1 cellular context compared by ENCODE assay signal in the genomic region with DNA sequence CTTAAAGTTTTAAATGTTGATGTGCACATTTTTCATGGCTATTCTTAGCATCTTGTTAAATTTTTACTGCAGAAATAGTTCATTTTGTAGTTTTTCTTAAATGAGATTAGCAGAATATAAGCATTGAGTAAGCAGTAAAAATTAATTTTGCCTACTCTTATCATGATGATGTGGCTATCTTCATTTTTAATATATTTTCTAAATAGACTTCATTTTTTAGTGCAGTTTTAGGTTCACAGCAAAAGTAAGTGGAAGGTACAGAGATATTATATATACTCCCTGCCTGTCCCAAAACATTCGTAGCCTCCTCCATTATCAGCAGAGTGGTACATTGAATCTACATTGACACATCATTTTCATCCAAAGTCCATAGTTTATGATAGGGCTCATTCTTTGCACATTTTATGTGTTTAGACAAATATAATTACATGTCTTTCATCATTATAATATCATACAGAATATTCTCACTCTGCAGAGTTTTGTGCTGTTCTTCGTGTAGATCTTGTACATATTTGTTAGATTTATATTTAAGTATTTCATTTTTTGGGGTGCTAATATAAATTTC.
A peak's percentile ranks its signal among the peaks of the same experiment; 100 is the strongest.
TF ChIP-seq lines count a peak whose summit lies in the region.

No MANE protein-coding gene starts in this region.

TF ChIP-seq in K562, 482 proteins besides CTCF, POLR2A, EP300 and RAD21 (continued from another document):
- TF ChIP-seq, protein P1, sequence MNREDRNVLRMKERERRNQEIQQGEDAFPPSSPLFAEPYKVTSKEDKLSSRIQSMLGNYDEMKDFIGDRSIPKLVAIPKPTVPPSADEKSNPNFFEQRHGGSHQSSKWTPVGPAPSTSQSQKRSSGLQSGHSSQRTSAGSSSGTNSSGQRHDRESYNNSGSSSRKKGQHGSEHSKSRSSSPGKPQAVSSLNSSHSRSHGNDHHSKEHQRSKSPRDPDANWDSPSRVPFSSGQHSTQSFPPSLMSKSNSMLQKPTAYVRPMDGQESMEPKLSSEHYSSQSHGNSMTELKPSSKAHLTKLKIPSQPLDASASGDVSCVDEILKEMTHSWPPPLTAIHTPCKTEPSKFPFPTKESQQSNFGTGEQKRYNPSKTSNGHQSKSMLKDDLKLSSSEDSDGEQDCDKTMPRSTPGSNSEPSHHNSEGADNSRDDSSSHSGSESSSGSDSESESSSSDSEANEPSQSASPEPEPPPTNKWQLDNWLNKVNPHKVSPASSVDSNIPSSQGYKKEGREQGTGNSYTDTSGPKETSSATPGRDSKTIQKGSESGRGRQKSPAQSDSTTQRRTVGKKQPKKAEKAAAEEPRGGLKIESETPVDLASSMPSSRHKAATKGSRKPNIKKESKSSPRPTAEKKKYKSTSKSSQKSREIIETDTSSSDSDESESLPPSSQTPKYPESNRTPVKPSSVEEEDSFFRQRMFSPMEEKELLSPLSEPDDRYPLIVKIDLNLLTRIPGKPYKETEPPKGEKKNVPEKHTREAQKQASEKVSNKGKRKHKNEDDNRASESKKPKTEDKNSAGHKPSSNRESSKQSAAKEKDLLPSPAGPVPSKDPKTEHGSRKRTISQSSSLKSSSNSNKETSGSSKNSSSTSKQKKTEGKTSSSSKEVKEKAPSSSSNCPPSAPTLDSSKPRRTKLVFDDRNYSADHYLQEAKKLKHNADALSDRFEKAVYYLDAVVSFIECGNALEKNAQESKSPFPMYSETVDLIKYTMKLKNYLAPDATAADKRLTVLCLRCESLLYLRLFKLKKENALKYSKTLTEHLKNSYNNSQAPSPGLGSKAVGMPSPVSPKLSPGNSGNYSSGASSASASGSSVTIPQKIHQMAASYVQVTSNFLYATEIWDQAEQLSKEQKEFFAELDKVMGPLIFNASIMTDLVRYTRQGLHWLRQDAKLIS (CRISPR knock-in tag; IDR thresholded peaks at IDR 0.05): no peak
- TF ChIP-seq ARNT (IDR thresholded peaks at IDR 0.05): 0 out of 4 replicates have a peak, but pooled peaks of 1 of the 2 experiments have one; percentile 19
- no peak for TF ChIP-seq ZNF354B (CRISPR knock-in tag; IDR thresholded peaks at IDR 0.05)
- no peak for TF ChIP-seq HMBOX1 (IDR thresholded peaks at IDR 0.05)
- peak; percentile 47; the same call in 1 of the 2 replicates for TF ChIP-seq POLR2G (IDR thresholded peaks at IDR 0.05; ENCODE audit: low read depth, low read length)
- no peak for TF ChIP-seq ETV1 (tag; conservative IDR thresholded peaks at IDR 0.05; ENCODE audit: low read depth)
- TF ChIP-seq POLR2AphosphoS5 (IDR thresholded peaks at IDR 0.05; ENCODE audit: control insufficient read depth, insufficient read depth, low read depth, low read length): 0 out of 2 replicates have a peak, but pooled peaks have one; percentile 18
- TF ChIP-seq ZNF174 (CRISPR knock-in tag; IDR thresholded peaks at IDR 0.05): no peak
- no peak for TF ChIP-seq ZNF507 (tag; conservative IDR thresholded peaks at IDR 0.05)
- no peak for TF ChIP-seq IRF1 (CRISPR knock-in tag; IDR thresholded peaks at IDR 0.05; ENCODE audit: borderline replicate concordance)
- TF ChIP-seq ELF2 (CRISPR knock-in tag; IDR thresholded peaks at IDR 0.05): 0 out of 2 replicates have a peak, but pooled peaks have one; percentile 23
- no peak for TF ChIP-seq ZNF77 (CRISPR knock-in tag; IDR thresholded peaks at IDR 0.05)
- TF ChIP-seq RFX7 (CRISPR knock-in tag; IDR thresholded peaks at IDR 0.05): no peak
- TF ChIP-seq RBM22 (IDR thresholded peaks at IDR 0.05; ENCODE audit: low read depth, low read length, poor library complexity, severe bottlenecking): peak; percentile 91
- no peak for TF ChIP-seq HDAC1 (IDR thresholded peaks at IDR 0.05)
- TF ChIP-seq GABPA (tag; conservative IDR thresholded peaks at IDR 0.05; ENCODE audit: low read depth): no peak
- no peak for TF ChIP-seq ZNF146 (CRISPR knock-in tag; IDR thresholded peaks at IDR 0.05; ENCODE audit: unreplicated experiment)
- no peak for TF ChIP-seq HEY1 (CRISPR knock-in tag; IDR thresholded peaks at IDR 0.05; ENCODE audit: borderline replicate concordance)
- 0 out of 4 replicates have a peak, but pooled peaks of 1 of the 2 experiments have one; percentile 0 for TF ChIP-seq MAZ (CRISPR knock-in tag; conservative IDR thresholded peaks at IDR 0.05 in 1 of 2, IDR thresholded peaks at IDR 0.05 in 1 of 2)
- no peak for TF ChIP-seq CCNT2 (IDR thresholded peaks at IDR 0.05; ENCODE audit: borderline replicate concordance, extremely low read depth, insufficient read length, low read depth, low read length)
- no peak for TF ChIP-seq ILF3 (IDR thresholded peaks at IDR 0.05; ENCODE audit: borderline replicate concordance)
